Comparison of ENCODE assay signal across 1 cellular context in genomic region chr17:50020841-50021599, GRCh38.
TF ChIP-seq lines count a peak whose summit lies in the region.

No MANE protein-coding gene starts in this region.

TF ChIP-seq in HepG2, 621 proteins besides CTCF, POLR2A, EP300 and RAD21 (continued from another document):
- TF ChIP-seq ZSCAN31 (CRISPR knock-in tag; IDR thresholded peaks at IDR 0.05; ENCODE audit: low read depth): no peak
- TF ChIP-seq BCLAF1 (IDR thresholded peaks at IDR 0.05): no peak
- no peak for TF ChIP-seq TBP (CRISPR knock-in tag; IDR thresholded peaks at IDR 0.05)
- TF ChIP-seq EZH2 (conservative IDR thresholded peaks at IDR 0.05; ENCODE audit: low read depth, low read length): no peak
- no peak for TF ChIP-seq HOXA5 (CRISPR knock-in tag; IDR thresholded peaks at IDR 0.05)
- no peak for TF ChIP-seq KDM5B (CRISPR knock-in tag; IDR thresholded peaks at IDR 0.05; ENCODE audit: borderline replicate concordance)
TF ChIP-seq in HepG2: peak in this region for 0.
